ENCODE assay signal across 8 cellular contexts in genomic region chr21:44818636-44819011, GRCh38. TPM values are rescaled to one million over a fixed set of nuclear protein-coding genes. Genes with fewer than 3 reads are reported as not detected.
A peak's percentile ranks its signal among the peaks of the same experiment; 100 is the strongest.
DNase-seq lines count a peak whose midpoint lies in the region; ATAC-seq, FAIRE-seq and TF ChIP-seq lines count a peak whose summit lies in the region.

No MANE protein-coding gene starts in this region.

- peaks cover 28% of the 10 kb centered on the region for H3K4me1 ChIP-seq in mesenchymal stem cell (ENCODE audit: control insufficient read depth, insufficient read depth, low read depth, low read length)
- peaks cover 16 to 33% (median 24%) of the 10 kb centered on the region in 4 donors for H3K4me1 ChIP-seq in upper lobe of left lung

- H3K36me3 ChIP-seq in bronchial epithelial cell (ENCODE audit: control insufficient read depth, insufficient read depth, low read length): peaks cover 3% of the 10 kb centered on the region
- peaks cover 0 to 24% of the 10 kb centered on the region in 2 experiments for H3K36me3 ChIP-seq in mesenchymal stem cell (ENCODE audit: control insufficient read depth in 1 of 2, insufficient read depth in 2 of 2, low read depth in 1 of 2, low read length in 2 of 2)
- H3K36me3 ChIP-seq in upper lobe of left lung: peaks cover 0 to 3% (median 3%) of the 10 kb centered on the region in 4 donors

- H3K4me3 Mint-ChIP-seq in activated naive CD4-positive, alpha-beta T cell treated with anti-CD3 and anti-CD28 coated beads, Interleukin-2, amount 50 U/mL, for 24 hours: peak overlapping the region; percentile 65

- TF ChIP-seq EP300 in upper lobe of left lung (IDR thresholded peaks at IDR 0.05): no peak

- peak overlapping the region; percentile 91 for H2BK15ac ChIP-seq in mesenchymal stem cell (ENCODE audit: low read depth, poor library complexity, severe bottlenecking)

- peaks cover 24% of the 10 kb centered on the region for H3K4me1 Mint-ChIP-seq in activated naive CD4-positive, alpha-beta T cell treated with anti-CD3 and anti-CD28 coated beads, Interleukin-2, amount 50 U/mL, for 24 hours

- ATAC-seq in activated naive CD4-positive, alpha-beta T cell treated with anti-CD3 and anti-CD28 coated beads, Interleukin-2, amount 50 U/mL, for 72 hours: no peak
- no peak for ATAC-seq in upper lobe of left lung (ENCODE audit: low FRiP score in 2 of 2)
- ATAC-seq in GM18505 (IDR thresholded peaks at IDR 0.05; ENCODE audit: unreplicated experiment): no peak
- ATAC-seq in GM18867 (IDR thresholded peaks at IDR 0.05; ENCODE audit: unreplicated experiment): no peak

- H3K9me3 ChIP-seq in mesenchymal stem cell (ENCODE audit: control insufficient read depth, low read length) (peaks cover 30% of the 10 kb centered on the region), upper lobe of left lung (peaks cover 3 to 24% (median 7%) of the 10 kb centered on the region in 4 donors)

- H2AK5ac ChIP-seq in mesenchymal stem cell (ENCODE audit: low read length, severe bottlenecking): peak overlapping the region; percentile 58

- H3K27me3 ChIP-seq in bronchial epithelial cell (ENCODE audit: control insufficient read depth, insufficient read depth, low read length) (no peaks in the 10 kb centered on the region), mesenchymal stem cell (ENCODE audit: control insufficient read depth in 1 of 2, insufficient read depth in 1 of 2, low read length in 2 of 2) (no peaks in the 10 kb centered on the region), upper lobe of left lung (no peaks in the 10 kb centered on the region)

- peak overlapping the region; percentile 88 for H3K9ac ChIP-seq in mesenchymal stem cell (ENCODE audit: low read length)

- no peak for FAIRE-seq in bronchial epithelial cell (lab: Jason Lieb, UNC)
- no peak for FAIRE-seq in GM12891 (lab: Jason Lieb, UNC)

- H2BK120ac ChIP-seq in mesenchymal stem cell (ENCODE audit: low read depth, low read length): peak overlapping the region; percentile 95

- peak overlapping the region; percentile 93 to 99 for H3K4ac ChIP-seq in mesenchymal stem cell (ENCODE audit: low read depth in 1 of 2, low read length in 2 of 2)

- H4K8ac ChIP-seq in mesenchymal stem cell (ENCODE audit: low read length): peak overlapping the region; percentile 98

- H3K14ac ChIP-seq in mesenchymal stem cell (ENCODE audit: low read length in 2 of 2): peak overlapping the region in 1 of 2 experiments; percentile 91

- peaks cover 4% of the 10 kb centered on the region for H3K36me3 Mint-ChIP-seq in activated naive CD4-positive, alpha-beta T cell treated with anti-CD3 and anti-CD28 coated beads, Interleukin-2, amount 50 U/mL, for 24 hours
- peaks cover 0 to 31% of the 10 kb centered on the region in 2 donors for H3K36me3 Mint-ChIP-seq in activated naive CD4-positive, alpha-beta T cell treated with anti-CD3 and anti-CD28 coated beads, Interleukin-2, amount 50 U/mL, for 72 hours

- H3K4me3 ChIP-seq in bronchial epithelial cell (ENCODE audit: low read depth, low read length) (peak overlapping the region; percentile 61), mesenchymal stem cell (ENCODE audit: insufficient read depth in 1 of 2, low read depth in 1 of 2, low read length in 2 of 2) (peak overlapping the region; percentile 72 to 82), upper lobe of left lung (peak overlapping the region; percentile 72 to 82 (median 74))

- H3K18ac ChIP-seq in mesenchymal stem cell (ENCODE audit: low read depth in 1 of 2, low read length in 2 of 2): peak overlapping the region; percentile 91 to 96

- TF ChIP-seq POLR2A in upper lobe of left lung (IDR thresholded peaks at IDR 0.05): no peak
- no peak for TF ChIP-seq POLR2A in GM12891 (IDR thresholded peaks at IDR 0.05; ENCODE audit: low read depth, low read length)
- no peak for TF ChIP-seq POLR2A in GM18505 (IDR thresholded peaks at IDR 0.05; ENCODE audit: borderline replicate concordance, extremely low read depth, insufficient read depth, insufficient read length)

- no peak overlapping the region for H3K27ac ChIP-seq in mesenchymal stem cell (ENCODE audit: low read length, poor library complexity, severe bottlenecking)
- H3K27ac ChIP-seq in upper lobe of left lung: peak overlapping the region; percentile 93 to 98 (median 95)

- peak overlapping the region; percentile 52 to 87 for H2BK12ac ChIP-seq in mesenchymal stem cell (ENCODE audit: low read length in 2 of 2)

- H3K9me3 Mint-ChIP-seq in activated naive CD4-positive, alpha-beta T cell treated with anti-CD3 and anti-CD28 coated beads, Interleukin-2, amount 50 U/mL, for 24 hours: peaks cover 8% of the 10 kb centered on the region
- peaks cover 10 to 30% of the 10 kb centered on the region in 2 donors for H3K9me3 Mint-ChIP-seq in activated naive CD4-positive, alpha-beta T cell treated with anti-CD3 and anti-CD28 coated beads, Interleukin-2, amount 50 U/mL, for 72 hours

- H3K27me3 Mint-ChIP-seq in activated naive CD4-positive, alpha-beta T cell treated with anti-CD3 and anti-CD28 coated beads, Interleukin-2, amount 50 U/mL, for 24 hours: no peaks in the 10 kb centered on the region

- DNase-seq in activated naive CD4-positive, alpha-beta T cell treated with anti-CD3 and anti-CD28 coated beads, Interleukin-2, amount 50 U/mL, for 72 hours (ENCODE audit: low spot score in 2 of 2): no peak
- DNase-seq in bronchial epithelial cell (ENCODE audit: low read depth) (no peak), mesenchymal stem cell (no peak), upper lobe of left lung (peak in 1 of 2 donors; percentile 90), GM12891 (ENCODE audit: insufficient read length, low spot score) (no peak)

- H4K91ac ChIP-seq in mesenchymal stem cell (ENCODE audit: low read length): peak overlapping the region; percentile 88

- WGBS in mesenchymal stem cell: 81% methylated on average over 37 of the region's 37 CpGs
- 56 to 100% methylated on average over 2 to 37 of the region's 37 CpGs for WGBS in upper lobe of left lung, 2 donors

- peak overlapping the region; percentile 72 for H2AFZ ChIP-seq in mesenchymal stem cell (ENCODE audit: low read depth, low read length)

- H3K79me1 ChIP-seq in mesenchymal stem cell (replicated peaks; ENCODE audit: low read length, poor library complexity, severe bottlenecking): peaks cover 23% of the 10 kb centered on the region

- peak overlapping the region in 1 of 2 experiments; percentile 56 for H3K23ac ChIP-seq in mesenchymal stem cell (ENCODE audit: low read length in 2 of 2)

- no peak overlapping the region for H2BK5ac ChIP-seq in mesenchymal stem cell (ENCODE audit: low read depth, low read length, poor library complexity, severe bottlenecking)

- peak overlapping the region; percentile 8 for H3K27ac Mint-ChIP-seq in activated naive CD4-positive, alpha-beta T cell treated with anti-CD3 and anti-CD28 coated beads, Interleukin-2, amount 50 U/mL, for 24 hours
- no peak overlapping the region for H3K27ac Mint-ChIP-seq in activated naive CD4-positive, alpha-beta T cell treated with anti-CD3 and anti-CD28 coated beads, Interleukin-2, amount 50 U/mL, for 72 hours

- peak overlapping the region; percentile 87 for H3K4me2 ChIP-seq in mesenchymal stem cell (ENCODE audit: low read length, poor library complexity, severe bottlenecking)

- TF ChIP-seq CTCF in bronchial epithelial cell (IDR thresholded peaks at IDR 0.05; ENCODE audit: insufficient read depth, low read length, severe bottlenecking) (no peak), upper lobe of left lung (IDR thresholded peaks at IDR 0.05) (no peak)

TF ChIP-seq in GM12891, 5 proteins besides CTCF, POLR2A, EP300 and RAD21:
- TF ChIP-seq POU2F2 (IDR thresholded peaks at IDR 0.05; ENCODE audit: low read depth, low read length) (no peak), PAX5 (IDR thresholded peaks at IDR 0.05; ENCODE audit: insufficient read depth, low read length, severe bottlenecking) (no peak), POLR2AphosphoS5 (IDR thresholded peaks at IDR 0.05; ENCODE audit: low read depth, low read length) (no peak), SPI1 (IDR thresholded peaks at IDR 0.05; ENCODE audit: low read depth, low read length) (no peak), TAF1 (IDR thresholded peaks at IDR 0.05; ENCODE audit: low read depth, low read length) (no peak)

RNA-seq across cellular contexts. Expression of gene SUMO3, which starts 0.8 kb away (rescaled TPM):
- 10 to 100 TPM; 72.8 to 81.2 TPM for total RNA-seq in activated naive CD4-positive, alpha-beta T cell treated with anti-CD3 and anti-CD28 coated beads, Interleukin-2, amount 50 U/mL, for 72 hours
- 103 and 131 TPM in 2 replicates for total RNA-seq in bronchial epithelial cell
- polyA plus RNA-seq in mesenchymal stem cell (2013, experiment 1 of 2): 110 TPM
- polyA plus RNA-seq in mesenchymal stem cell (2013, experiment 2 of 2): 108 TPM
- total RNA-seq in upper lobe of left lung: 10 to 100 TPM; 46.1 to 97.6 (median 73.2) TPM
- polyA plus RNA-seq in GM12891 (2012; ENCODE audit: low read depth, missing spikeins): 67.9 TPM

RNA-seq across cellular contexts. Expression of gene UBE2G2, which starts 17.0 kb away (rescaled TPM):
- 100 to 1,000 TPM; 114 to 126 TPM for total RNA-seq in activated naive CD4-positive, alpha-beta T cell treated with anti-CD3 and anti-CD28 coated beads, Interleukin-2, amount 50 U/mL, for 72 hours
- 67.4 and 70.0 TPM in 2 replicates for total RNA-seq in bronchial epithelial cell
- 40.3 TPM for polyA plus RNA-seq in mesenchymal stem cell (2013, experiment 1 of 2)
- polyA plus RNA-seq in mesenchymal stem cell (2013, experiment 2 of 2): 37.8 TPM
- 100 to 1,000 TPM in 1 of 6 donors, 10 to 100 TPM in 5; 74.4 to 218 (median 80.1) TPM for total RNA-seq in upper lobe of left lung
- 41.5 TPM for polyA plus RNA-seq in GM12891 (2012; ENCODE audit: low read depth, missing spikeins)

RNA-seq across cellular contexts. Expression of gene PTTG1IP, which starts 54.9 kb away (rescaled TPM):
- total RNA-seq in activated naive CD4-positive, alpha-beta T cell treated with anti-CD3 and anti-CD28 coated beads, Interleukin-2, amount 50 U/mL, for 72 hours: 10 to 100 TPM; 61.7 to 99.8 TPM
- 107 and 124 TPM in 2 replicates for total RNA-seq in bronchial epithelial cell
- polyA plus RNA-seq in mesenchymal stem cell (2013, experiment 1 of 2): 262 TPM
- polyA plus RNA-seq in mesenchymal stem cell (2013, experiment 2 of 2): 266 TPM
- total RNA-seq in upper lobe of left lung: 100 to 1,000 TPM; 150 to 316 (median 247) TPM
- polyA plus RNA-seq in GM12891 (2012; ENCODE audit: low read depth, missing spikeins): 26.6 TPM
